Comparison of ENCODE assay signal across 9 cellular contexts in genomic region chrX:10190367-10190766, GRCh38. TPM values are rescaled to one million over a fixed set of nuclear protein-coding genes. Genes with fewer than 3 reads are reported as not detected.
DNase-seq lines count a peak whose midpoint lies in the region; ATAC-seq and TF ChIP-seq lines count a peak whose summit lies in the region.
"Had no signal": no experiment of that assay in that cellular context is flagged by ENCODE, and none has a peak within 500 bp of the region (broad histone marks: within the 10 kb centered on the region; RNA-seq: fewer than 3 reads in every experiment).

No MANE protein-coding gene starts in this region.

- no peak overlapping the region for H3K27ac Mint-ChIP-seq in effector memory CD8-positive, alpha-beta T cell

- H3K27ac ChIP-seq in HL-60 (replicated peaks) (no peak overlapping the region), breast epithelium (no peak overlapping the region)

- in situ Hi-C loops in G401 (cut with HindIII; ENCODE audit: low sequenced_read_pairs) = no loop called here

- H3K9me3 Mint-ChIP-seq in effector memory CD8-positive, alpha-beta T cell = no peaks in the 10 kb centered on the region

- ATAC-seq in activated CD4-positive, CD25-positive, alpha-beta regulatory T cell treated with anti-CD3 and anti-CD28 coated beads, Interleukin-2, amount 50 U/mL, for 24 hours = no peak
- no peak for ATAC-seq in effector memory CD8-positive, alpha-beta T cell (replicated peaks)

- no peaks in the 10 kb centered on the region for H3K4me1 ChIP-seq in breast epithelium

- intact Hi-C loops in breast epithelium (cut with DNase I; ENCODE audit: low total_unique reads) = loop anchor here (10.0 kb wide), 1 partner anchor 434 kb away; the partner anchor contains the start of gene MID1

- H3K4me1 Mint-ChIP-seq in effector memory CD8-positive, alpha-beta T cell (ENCODE audit: low read depth in 2 of 2) = peaks cover 0 to 4% of the 10 kb centered on the region in 2 donors

- TF ChIP-seq CTCF in HL-60 (IDR thresholded peaks at IDR 0.05; ENCODE audit: insufficient read depth, low read length) = peak; percentile 35
- peak in 2 of 3 donors; percentile 21 to 28 for TF ChIP-seq CTCF in breast epithelium (IDR thresholded peaks at IDR 0.05)

- H3K27me3 ChIP-seq in HL-60 (ENCODE audit: insufficient read depth, poor library complexity, severe bottlenecking) (no peaks in the 10 kb centered on the region), breast epithelium (peaks cover 0 to 34% of the 10 kb centered on the region in 2 donors)

- H3K36me3 ChIP-seq in breast epithelium = no peaks in the 10 kb centered on the region

- no peaks in the 10 kb centered on the region for H3K9me3 ChIP-seq in breast epithelium

- no peak for TF ChIP-seq POLR2A in breast epithelium (IDR thresholded peaks at IDR 0.05)

- H3K27me3 Mint-ChIP-seq in effector memory CD8-positive, alpha-beta T cell = peaks cover 10 to 22% of the 10 kb centered on the region in 2 donors

- DNase-seq in G401 (ENCODE audit: low spot score) = peak; percentile 76
- peak in 1 of 2 experiments; percentile 63 for DNase-seq in HL-60 (ENCODE audit: low read depth in 1 of 2, low spot score in 1 of 2)
- DNase-seq in NCI-H82 treated with DMSO at 0.1 percent for 48 hours (lab: John Stamatoyannopoulos, UW; ENCODE audit: unreplicated experiment) = peak; percentile 41
- DNase-seq in breast epithelium (ENCODE audit: low spot score in 2 of 2) = no peak
- peak; percentile 83 for DNase-seq in left kidney (ENCODE audit: low read depth, low spot score)
- DNase-seq in activated gamma-delta T cell treated with Interleukin-2 at 50 U/mL for 16 hours = no peak
- no peak for DNase-seq in effector memory CD8-positive, alpha-beta T cell

- no peak overlapping the region for H3K4me3 Mint-ChIP-seq in effector memory CD8-positive, alpha-beta T cell

- H3K36me3 Mint-ChIP-seq in effector memory CD8-positive, alpha-beta T cell (ENCODE audit: insufficient read depth) = no peaks in the 10 kb centered on the region

- H3K4me3 ChIP-seq in HL-60 (replicated peaks; ENCODE audit: insufficient read depth, low read length) = no peak overlapping the region
- H3K4me3 ChIP-seq in breast epithelium = no peak overlapping the region

RNA-seq across cellular contexts. Expression of gene CLCN4, which starts 33.6 kb away (rescaled TPM):
- 2.6 and 3.6 TPM in 2 replicates for total RNA-seq in G401 (2014; rRNA removed; shearing (Covaris generic))
- total RNA-seq in breast epithelium = 1 to 10 TPM; 2.9 to 4.7 (median 3.7) TPM
- total RNA-seq: T-helper 1 cell treated with Interleukin-12 subunit alpha and Interleukin-12 subunit beta and Interleukin-4 antibody, amounts not matched to agents 30 ng/mL and 1 ng/mL, for 36 hours had no signal

Comparison
In these comparisons a context has a peak if more than half of its experiments do, and no peak if none do; other contexts are left out.
1. DNase-seq: peak in G401 (single experiment), NCI-H82 treated with DMSO at 0.1 percent for 48 hours (single experiment) and left kidney (single experiment); none in breast epithelium (0 of 2), activated gamma-delta T cell treated with Interleukin-2 at 50 U/mL for 16 hours (single experiment) and effector memory CD8-positive, alpha-beta T cell (0 of 3).